Comparison of ENCODE assay signal across 8 cellular contexts in the genomic region with DNA sequence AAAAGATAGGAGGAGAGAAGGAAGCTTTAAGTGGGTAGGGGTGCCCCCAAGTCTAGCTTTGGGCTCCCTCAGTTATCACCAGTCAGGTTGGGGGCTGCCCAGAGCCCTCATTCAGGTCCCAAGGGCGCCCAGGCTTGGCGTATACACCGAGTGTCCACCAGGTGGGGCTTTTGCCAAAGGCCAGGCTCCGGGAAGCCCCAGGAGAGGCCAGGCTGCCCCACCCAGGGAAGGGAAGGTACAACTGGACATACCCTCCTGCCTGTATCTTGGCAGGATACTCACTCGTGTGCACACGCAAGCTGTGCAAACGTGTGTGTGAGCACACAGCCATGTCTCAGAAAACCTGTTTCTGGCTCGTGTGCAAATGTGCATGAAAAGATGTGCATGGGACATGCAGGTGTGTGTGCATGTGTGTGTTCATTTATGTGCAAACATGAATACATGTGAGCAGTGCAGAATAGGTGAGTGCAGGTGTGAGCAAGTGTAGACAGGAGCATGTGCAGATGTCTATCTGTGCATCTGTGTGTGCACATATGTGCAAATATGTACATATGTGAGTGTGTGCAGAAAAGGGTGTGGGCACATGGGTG. TPM values are rescaled to one million over a fixed set of nuclear protein-coding genes. Genes with fewer than 3 reads are reported as not detected.
DNase-seq lines count a peak whose midpoint lies in the region; ATAC-seq and TF ChIP-seq lines count a peak whose summit lies in the region.

No MANE protein-coding gene starts in this region.

- TF ChIP-seq POLR2A in thyroid gland (IDR thresholded peaks at IDR 0.05): no peak

- H3K4me1 Mint-ChIP-seq in activated CD4-positive, alpha-beta T cell treated with anti-CD3 and anti-CD28 coated beads, Interleukin-2, amount 10 ng/mL, durations not matched to agents 24 days and 14 days: peaks cover 2% of the 10 kb centered on the region
- peaks cover 0 to 10% (median 6%) of the 10 kb centered on the region in 7 donors for H3K4me1 Mint-ChIP-seq in naive thymus-derived CD4-positive, alpha-beta T cell

- intact Hi-C loops in activated CD4-positive, alpha-beta T cell treated with anti-CD3 and anti-CD28 coated beads, Interleukin-2, amount 10 ng/mL, durations not matched to agents 24 days and 14 days (cut with micrococcal nuclease): no loop called here
- intact Hi-C loops in naive thymus-derived CD4-positive, alpha-beta T cell (cut with micrococcal nuclease): loop anchor here (1.0 to 5.0 kb wide), 4 partner anchors 150 to 275 kb away; no protein-coding TSS in a partner anchor
- intact Hi-C loops in thyroid gland (cut with DNase I): loop anchor here (5.0 kb wide), 2 partner anchors 273 to 288 kb away; no protein-coding TSS in a partner anchor

- no peak overlapping the region for H3K27ac ChIP-seq in naive thymus-derived CD4-positive, alpha-beta T cell (ENCODE audit: low read depth, low read length)
- H3K27ac ChIP-seq in thyroid gland: no peak overlapping the region

- no peaks in the 10 kb centered on the region for H3K36me3 ChIP-seq in naive thymus-derived CD4-positive, alpha-beta T cell (ENCODE audit: control insufficient read depth in 2 of 3, insufficient read depth in 3 of 3, low read length in 3 of 3)
- no peaks in the 10 kb centered on the region for H3K36me3 ChIP-seq in thyroid gland

- no peak overlapping the region for H3K4me3 ChIP-seq in naive thymus-derived CD4-positive, alpha-beta T cell (ENCODE audit: low read length)
- H3K4me3 ChIP-seq in thyroid gland (replicated peaks in 1 of 3): no peak overlapping the region

- H3K36me3 Mint-ChIP-seq in activated CD4-positive, alpha-beta T cell treated with anti-CD3 and anti-CD28 coated beads, Interleukin-2, amount 10 ng/mL, durations not matched to agents 24 days and 14 days (ENCODE audit: low read depth): no peaks in the 10 kb centered on the region
- no peaks in the 10 kb centered on the region for H3K36me3 Mint-ChIP-seq in naive thymus-derived CD4-positive, alpha-beta T cell

- peak; percentile 76 for ATAC-seq in naive thymus-derived CD4-positive, alpha-beta T cell
- no peak for ATAC-seq in GM18873 (IDR thresholded peaks at IDR 0.05; ENCODE audit: low FRiP score, unreplicated experiment)

- CTCF ChIA-PET in naive thymus-derived CD4-positive, alpha-beta T cell (lab: Charles Lee): interaction anchor here (0.7 to 4.2 kb wide), 8 partner anchors 12 to 291 kb away, joined by 3 to 23 read pairs (median 6); no protein-coding TSS in a partner anchor

- peak; percentile 20 to 90 (median 75) for TF ChIP-seq CTCF in thyroid gland (IDR thresholded peaks at IDR 0.05)

- H3K4me3 Mint-ChIP-seq in activated CD4-positive, alpha-beta T cell treated with anti-CD3 and anti-CD28 coated beads, Interleukin-2, amount 10 ng/mL, durations not matched to agents 24 days and 14 days: no peak overlapping the region
- no peak overlapping the region for H3K4me3 Mint-ChIP-seq in naive thymus-derived CD4-positive, alpha-beta T cell

- no peaks in the 10 kb centered on the region for H3K9me3 Mint-ChIP-seq in activated CD4-positive, alpha-beta T cell treated with anti-CD3 and anti-CD28 coated beads, Interleukin-2, amount 10 ng/mL, durations not matched to agents 24 days and 14 days
- peaks cover 0 to 2% (median 0%) of the 10 kb centered on the region in 11 donors for H3K9me3 Mint-ChIP-seq in naive thymus-derived CD4-positive, alpha-beta T cell

- H3K27me3 Mint-ChIP-seq in activated CD4-positive, alpha-beta T cell treated with anti-CD3 and anti-CD28 coated beads, Interleukin-2, amount 10 ng/mL, durations not matched to agents 24 days and 14 days: peaks cover 30% of the 10 kb centered on the region
- peaks cover 12 to 41% (median 25%) of the 10 kb centered on the region in 5 donors for H3K27me3 Mint-ChIP-seq in naive thymus-derived CD4-positive, alpha-beta T cell

- no peaks in the 10 kb centered on the region for H3K27me3 ChIP-seq in naive thymus-derived CD4-positive, alpha-beta T cell (ENCODE audit: control insufficient read depth in 2 of 2, insufficient read depth in 2 of 2, low read length in 2 of 2)
- H3K27me3 ChIP-seq in thyroid gland: no peaks in the 10 kb centered on the region

- 6 to 7% methylated on average over 7 to 8 of the region's 8 CpGs for WGBS in thyroid gland, 2 donors

- peaks cover 0 to 6% of the 10 kb centered on the region in 2 donors for H3K4me1 ChIP-seq in naive thymus-derived CD4-positive, alpha-beta T cell (ENCODE audit: control insufficient read depth in 2 of 2, insufficient read depth in 2 of 2, low read length in 2 of 2)
- no peaks in the 10 kb centered on the region for H3K4me1 ChIP-seq in thyroid gland

- no peaks in the 10 kb centered on the region for H3K9me3 ChIP-seq in naive thymus-derived CD4-positive, alpha-beta T cell (ENCODE audit: control insufficient read depth in 2 of 3, low read length in 3 of 3)
- H3K9me3 ChIP-seq in thyroid gland: no peaks in the 10 kb centered on the region

- POLR2A ChIA-PET in naive thymus-derived CD4-positive, alpha-beta T cell (lab: Charles Lee): interaction anchor here (1.0 kb wide), 1 partner anchor 32 kb away, joined by 3 read pairs; no protein-coding TSS in a partner anchor

- no peak overlapping the region for H3K27ac Mint-ChIP-seq in activated CD4-positive, alpha-beta T cell treated with anti-CD3 and anti-CD28 coated beads, Interleukin-2, amount 10 ng/mL, durations not matched to agents 24 days and 14 days
- H3K27ac Mint-ChIP-seq in naive thymus-derived CD4-positive, alpha-beta T cell: peak overlapping the region in 3 of 9 donors; percentile 33 to 77 (median 41)

- DNase-seq in NCI-H524 (lab: John Stamatoyannopoulos, UW) (peak; percentile 38 to 64), NCI-H524 treated with DMSO at 0.1 percent for 48 hours (lab: John Stamatoyannopoulos, UW) (no peak), NCI-H1105 (lab: John Stamatoyannopoulos, UW) (peak; percentile 62), thyroid gland (peak; percentile 53 to 73)
- DNase-seq in activated CD4-positive, alpha-beta T cell treated with anti-CD3 and anti-CD28 coated beads, Interleukin-2, amount 10 ng/mL, durations not matched to agents 24 days and 14 days: peak; percentile 82
- DNase-seq in effector CD8-positive, alpha-beta T cell (lab: John Stamatoyannopoulos, UW): peak; percentile 38
- DNase-seq in naive thymus-derived CD4-positive, alpha-beta T cell: peak in 8 of 9 donors; percentile 25 to 55 (median 40)

RNA-seq across cellular contexts. Expression of gene CUX2, which starts 9.7 kb away (rescaled TPM):
- total RNA-seq in activated CD4-positive, alpha-beta T cell treated with anti-CD3 and anti-CD28 coated beads, Interleukin-2, amount 10 ng/mL, durations not matched to agents 24 days and 14 days: 0.16 TPM in 1 of 2 replicates, not detected in the other
- 1 to 10 TPM in 2 of 5 experiments, under 1 TPM in 1, not detected in 2; 0.10 to 1.6 (median 1.2) TPM for total RNA-seq in naive thymus-derived CD4-positive, alpha-beta T cell
- polyA plus RNA-seq in naive thymus-derived CD4-positive, alpha-beta T cell: under 1 TPM; 0.08 to 0.10 TPM
- total RNA-seq in thyroid gland: 10 to 100 TPM in 2 of 4 donors, 1 to 10 TPM in 2; 2.6 to 12.4 (median 10.5) TPM
